29 cellular contexts compared by ENCODE assay signal in the genomic region with DNA sequence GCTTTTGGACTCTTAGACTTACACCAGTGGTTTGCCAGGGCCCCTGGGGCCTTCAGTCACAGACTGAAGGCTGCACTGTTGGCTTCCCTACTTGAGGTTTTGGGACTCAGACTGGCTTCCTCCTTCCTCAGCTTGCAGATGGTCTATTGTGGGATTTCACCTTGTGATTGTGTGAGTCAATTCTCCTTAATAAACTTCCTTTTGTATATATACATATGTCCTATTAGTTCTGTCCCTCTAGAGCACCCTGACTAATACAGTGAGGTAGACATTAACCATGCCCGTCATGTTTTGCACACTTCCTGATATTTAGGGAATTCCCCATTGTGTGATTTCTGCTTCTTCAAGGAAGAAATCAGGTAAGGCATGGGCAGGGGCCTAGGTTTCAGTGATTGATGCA.
"Had no signal": no experiment of that assay in that cellular context is flagged by ENCODE, and none has a peak within 500 bp of the region (broad histone marks: within the 10 kb centered on the region; RNA-seq: fewer than 3 reads in every experiment).

No MANE protein-coding gene starts in this region.

- H3K4me1 Mint-ChIP-seq: activated naive CD8-positive, alpha-beta T cell treated with anti-CD3 and anti-CD28 coated beads for 36 hours; naive thymus-derived CD4-positive, alpha-beta T cell had no signal

- H3K4me3 Mint-ChIP-seq: activated naive CD4-positive, alpha-beta T cell treated with anti-CD3 and anti-CD28 coated beads for 36 hours; activated naive CD8-positive, alpha-beta T cell treated with anti-CD3 and anti-CD28 coated beads for 36 hours; naive thymus-derived CD4-positive, alpha-beta T cell; stimulated activated naive CD8-positive, alpha-beta T cell treated with anti-CD3 and anti-CD28 coated beads, Interleukin-15, Interleukin-2, amounts not matched to agents 100 ng/mL and 50 ng/mL, for 24 hours; T-helper 1 cell treated with Interleukin-12 subunit alpha and Interleukin-12 subunit beta and Interleukin-4 antibody, amounts not matched to agents 30 μg/mL and 1 μg/mL, for 36 hours; type B pancreatic cell had no signal

- H3K27ac Mint-ChIP-seq: activated naive CD4-positive, alpha-beta T cell treated with anti-CD3 and anti-CD28 coated beads for 36 hours; activated naive CD8-positive, alpha-beta T cell treated with anti-CD3 and anti-CD28 coated beads for 36 hours; naive thymus-derived CD4-positive, alpha-beta T cell; progenitor cell of endocrine pancreas; stimulated activated naive CD8-positive, alpha-beta T cell treated with anti-CD3 and anti-CD28 coated beads, Interleukin-15, Interleukin-2, amounts not matched to agents 100 ng/mL and 50 ng/mL, for 24 hours; T-helper 1 cell treated with Interleukin-12 subunit alpha and Interleukin-12 subunit beta and Interleukin-4 antibody, amounts not matched to agents 30 μg/mL and 1 μg/mL, for 36 hours; type B pancreatic cell had no signal

- DNase-seq: activated CD4-positive, alpha-beta T cell treated with anti-CD3 and anti-CD28 coated beads for 48 hours; activated CD4-positive, alpha-beta T cell treated with anti-CD3 and anti-CD28 coated beads, Interleukin-2, amount 50 U/mL, for 48 hours; activated CD8-positive, alpha-beta memory T cell treated with anti-CD3 and anti-CD28 coated beads for 24 hours; activated effector memory CD4-positive, alpha-beta T cell treated with Interleukin-2 at 50 U/mL for 16 hours; activated naive CD4-positive, alpha-beta T cell treated with anti-CD3 and anti-CD28 coated beads for 36 hours; activated naive CD8-positive, alpha-beta T cell treated with anti-CD3 and anti-CD28 coated beads for 36 hours; adrenal gland; aorta; body of pancreas; foreskin melanocyte; heart right ventricle; left cardiac atrium; midbrain; naive thymus-derived CD4-positive, alpha-beta T cell; ovary; retina; stimulated activated CD4-positive, alpha-beta T cell treated with anti-CD3 and anti-CD28 coated beads, Interleukin-12 subunit alpha, Interleukin-12 subunit beta, amount 100 ng/mL, for 4 hours; stimulated activated CD4-positive, alpha-beta T cell treated with anti-CD3 and anti-CD28 coated beads, Interleukin-4, amount 100 ng/mL, for 1 hour; T-helper 9 cell had no signal

- H3K27ac ChIP-seq: adrenal gland, body of pancreas, esophagus muscularis mucosa, heart right ventricle, ovary, skin epidermis, vagina, VCaP had no signal

- H3K9me3 Mint-ChIP-seq: activated naive CD4-positive, alpha-beta T cell treated with anti-CD3 and anti-CD28 coated beads for 36 hours; activated naive CD8-positive, alpha-beta T cell treated with anti-CD3 and anti-CD28 coated beads for 36 hours; T-helper 1 cell treated with Interleukin-12 subunit alpha and Interleukin-12 subunit beta and Interleukin-4 antibody, amounts not matched to agents 30 μg/mL and 1 μg/mL, for 36 hours had no signal

- H3K36me3 Mint-ChIP-seq: activated naive CD8-positive, alpha-beta T cell treated with anti-CD3 and anti-CD28 coated beads for 36 hours; naive thymus-derived CD4-positive, alpha-beta T cell; type B pancreatic cell had no signal

- H3K27me3 Mint-ChIP-seq: activated naive CD8-positive, alpha-beta T cell treated with anti-CD3 and anti-CD28 coated beads for 36 hours; progenitor cell of endocrine pancreas; stimulated activated naive CD8-positive, alpha-beta T cell treated with anti-CD3 and anti-CD28 coated beads, Interleukin-15, Interleukin-2, amounts not matched to agents 100 ng/mL and 50 ng/mL, for 24 hours had no signal

- ATAC-seq: activated CD4-positive, CD25-positive, alpha-beta regulatory T cell treated with anti-CD3 and anti-CD28 coated beads, Interleukin-2, amount 50 U/mL, for 24 hours; body of pancreas; heart right ventricle; left cardiac atrium; naive thymus-derived CD4-positive, alpha-beta T cell; sciatic nerve had no signal
